ENCODE assay signal across 20 cellular contexts in the genomic region with DNA sequence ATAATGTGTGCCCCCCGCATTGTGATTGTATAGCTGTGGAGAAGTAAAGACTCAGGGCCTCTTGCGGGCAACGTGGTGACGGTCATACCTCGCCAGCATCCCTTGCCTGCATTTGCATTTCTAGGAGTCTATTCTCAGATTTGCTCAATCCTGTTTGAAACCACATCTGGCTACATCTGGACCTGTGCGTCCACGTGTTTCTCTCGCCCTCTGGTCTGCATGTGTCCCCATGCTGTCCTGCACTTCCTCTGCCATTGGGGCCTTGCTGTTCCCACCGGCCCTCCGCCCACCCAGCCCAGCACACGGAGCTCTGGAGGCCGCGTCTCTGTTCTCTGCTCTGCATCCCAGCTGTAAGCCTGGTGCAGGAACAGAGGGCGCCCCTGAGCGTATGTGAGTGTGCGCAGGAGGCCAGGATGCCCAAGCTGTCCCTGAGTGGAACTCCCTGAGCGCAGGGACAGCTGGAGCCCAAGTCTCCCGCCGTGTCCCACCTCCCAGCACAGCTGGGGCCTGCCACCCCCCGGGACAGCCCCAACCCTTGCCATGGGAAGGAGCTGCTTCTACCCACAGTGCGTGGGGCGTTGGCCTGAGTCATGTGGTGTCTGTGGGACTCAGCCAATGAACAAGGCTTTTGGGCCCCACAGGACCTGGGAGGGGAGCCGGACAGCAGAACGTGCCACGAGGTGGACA. TPM values are rescaled to one million over a fixed set of nuclear protein-coding genes. Genes with fewer than 3 reads are reported as not detected.
DNase-seq lines count a peak whose midpoint lies in the region; ATAC-seq, FAIRE-seq and TF ChIP-seq lines count a peak whose summit lies in the region.
"Had no signal": no experiment of that assay in that cellular context is flagged by ENCODE, and none has a peak within 500 bp of the region (broad histone marks: within the 10 kb centered on the region; RNA-seq: fewer than 3 reads in every experiment).

No MANE protein-coding gene starts in this region.

- WGBS in ectodermal cell, 2 experiments: 80 to 81% methylated on average over 25 of the region's 25 CpGs
- 69 to 72% (median 70%) methylated on average over 25 of the region's 25 CpGs for WGBS in ovary, 3 donors

- H3K4me3 ChIP-seq in ectodermal cell (ENCODE audit: insufficient read depth, low read depth, low read length): no peak overlapping the region
- H3K4me3 ChIP-seq in ovary: no peak overlapping the region
- H3K4me3 ChIP-seq: colonic mucosa, GM12878, prostate gland, testis had no signal

- H3K9me3 Mint-ChIP-seq in stimulated activated memory B cell treated with anti-CD40 and anti-IgM and Interleukin-4, amounts not matched to agents 10 μg/mL and 1 μg/mL and 100 μg/mL, for 72 hours: peaks cover 18% of the 10 kb centered on the region

- TF ChIP-seq CTCF in ovary (IDR thresholded peaks at IDR 0.05): no peak

- FAIRE-seq in H54 (lab: Jason Lieb, UNC): no peak
- FAIRE-seq: GM12878 had no signal

- H3K27me3 ChIP-seq in ectodermal cell (ENCODE audit: control insufficient read depth, insufficient read depth, low read length, poor library complexity, severe bottlenecking): no peaks in the 10 kb centered on the region
- H3K27me3 ChIP-seq in ovary: no peaks in the 10 kb centered on the region
- H3K27me3 ChIP-seq: colonic mucosa, testis had no signal

- intact Hi-C loops in ovary (cut with DNase I): no loop called here

- H3K4me3 Mint-ChIP-seq in stimulated activated memory B cell treated with anti-CD40 and anti-IgM and Interleukin-4, amounts not matched to agents 10 μg/mL and 1 μg/mL and 100 μg/mL, for 72 hours: no peak overlapping the region
- H3K4me3 Mint-ChIP-seq: memory B cell had no signal

- no peaks in the 10 kb centered on the region for H3K36me3 ChIP-seq in ectodermal cell (ENCODE audit: control insufficient read depth, insufficient read depth, low read length)
- no peaks in the 10 kb centered on the region for H3K36me3 ChIP-seq in ovary
- H3K36me3 ChIP-seq: colonic mucosa, prostate gland had no signal

- H3K27me3 Mint-ChIP-seq in stimulated activated memory B cell treated with anti-CD40 and anti-IgM and Interleukin-4, amounts not matched to agents 10 μg/mL and 1 μg/mL and 100 μg/mL, for 72 hours: peaks cover 82% of the 10 kb centered on the region

- H3K4me1 Mint-ChIP-seq in stimulated activated memory B cell treated with anti-CD40 and anti-IgM and Interleukin-4, amounts not matched to agents 10 μg/mL and 1 μg/mL and 100 μg/mL, for 72 hours: peaks cover 16% of the 10 kb centered on the region

- peak; percentile 20 for ATAC-seq in stimulated activated memory B cell treated with anti-CD40 and anti-IgM and Interleukin-4, amounts not matched to agents 10 μg/mL and 1 μg/mL and 100 μg/mL, for 72 hours
- ATAC-seq: GM12878 had no signal

- H3K27ac ChIP-seq in ectodermal cell (ENCODE audit: insufficient read depth, low read depth, low read length, poor library complexity, severe bottlenecking) (peak overlapping the region; percentile 85), ovary (no peak overlapping the region)
- H3K27ac ChIP-seq: C4-2B, colonic mucosa, prostate gland, testis had no signal

- DNase-seq in NCI-H524 treated with DMSO at 0.1 percent for 48 hours (lab: John Stamatoyannopoulos, UW): peak; percentile 53
- DNase-seq in mesenteric fat pad (ENCODE audit: low spot score): peak; percentile 67
- no peak for DNase-seq in ovary
- DNase-seq in NCI-H2081 (lab: John Stamatoyannopoulos, UW): no peak
- no peak for DNase-seq in H54 (ENCODE audit: insufficient read length, low spot score)
- DNase-seq: activated CD4-positive, alpha-beta T cell treated with anti-CD3 and anti-CD28 coated beads for 48 hours; amniotic stem cell; colonic mucosa; EL; NCI-H2171 treated with DMSO at 0.1 percent for 48 hours; testis had no signal

- TF ChIP-seq POLR2A in ovary (IDR thresholded peaks at IDR 0.05): no peak
- no peak for TF ChIP-seq POLR2A in H54 (IDR thresholded peaks at IDR 0.05; ENCODE audit: low read depth, low read length)

- H3K27ac Mint-ChIP-seq in stimulated activated memory B cell treated with anti-CD40 and anti-IgM and Interleukin-4, amounts not matched to agents 10 μg/mL and 1 μg/mL and 100 μg/mL, for 72 hours: no peak overlapping the region
- H3K27ac Mint-ChIP-seq: memory B cell had no signal

- TF ChIP-seq EP300 in ovary (IDR thresholded peaks at IDR 0.05): no peak

- H3K4me1 ChIP-seq in ectodermal cell (ENCODE audit: control insufficient read depth, insufficient read depth, low read length) (peaks cover 27% of the 10 kb centered on the region), ovary (ENCODE audit: insufficient read depth) (no peaks in the 10 kb centered on the region)
- H3K4me1 ChIP-seq: colonic mucosa, prostate gland, testis had no signal

- H3K36me3 Mint-ChIP-seq in stimulated activated memory B cell treated with anti-CD40 and anti-IgM and Interleukin-4, amounts not matched to agents 10 μg/mL and 1 μg/mL and 100 μg/mL, for 72 hours: peaks cover 12% of the 10 kb centered on the region

- no peaks in the 10 kb centered on the region for H3K9me3 ChIP-seq in ectodermal cell (ENCODE audit: control insufficient read depth, low read length)
- peaks cover 0 to 3% of the 10 kb centered on the region in 2 donors for H3K9me3 ChIP-seq in ovary
- H3K9me3 ChIP-seq: colonic mucosa, prostate gland, testis had no signal

RNA-seq across cellular contexts. Expression of a gene that starts 1.6 kb away (rescaled TPM):
- not detected for polyA plus RNA-seq in ectodermal cell (2013, experiment 1 of 4)
- polyA plus RNA-seq in ectodermal cell (2013, experiment 2 of 4): not detected
- not detected for polyA plus RNA-seq in ectodermal cell (2013, experiment 3 of 4)
- polyA plus RNA-seq in ectodermal cell (2013, experiment 4 of 4): not detected
- not detected for total RNA-seq in mesenteric fat pad
- total RNA-seq in ovary: not detected
- not detected for polyA plus RNA-seq in ovary
- total RNA-seq: colonic mucosa; fibroblast of lung; GM12878; HT1080; prostate gland; T-helper 2 cell treated with Interferon-gamma antibody and Interleukin-4, amounts not matched to agents 100 ng/mL and 5 ng/mL, for 36 hours; testis had no signal
- polyA plus RNA-seq: fibroblast of lung, GM12878 had no signal

RNA-seq across cellular contexts. Expression of a gene that starts 8.9 kb away (rescaled TPM):
- not detected for polyA plus RNA-seq in ectodermal cell (2013, experiment 1 of 4)
- not detected for polyA plus RNA-seq in ectodermal cell (2013, experiment 2 of 4)
- not detected for polyA plus RNA-seq in ectodermal cell (2013, experiment 3 of 4)
- not detected for polyA plus RNA-seq in ectodermal cell (2013, experiment 4 of 4)
- not detected for total RNA-seq in mesenteric fat pad
- total RNA-seq in ovary: not detected
- polyA plus RNA-seq in ovary: not detected
- total RNA-seq: colonic mucosa; fibroblast of lung; GM12878; HT1080; prostate gland; T-helper 2 cell treated with Interferon-gamma antibody and Interleukin-4, amounts not matched to agents 100 ng/mL and 5 ng/mL, for 36 hours; testis had no signal
- polyA plus RNA-seq: fibroblast of lung, GM12878 had no signal

RNA-seq across cellular contexts. Expression of a gene that starts 9.7 kb away (rescaled TPM):
- polyA plus RNA-seq in ectodermal cell (2013, experiment 1 of 4): not detected
- not detected for polyA plus RNA-seq in ectodermal cell (2013, experiment 2 of 4)
- polyA plus RNA-seq in ectodermal cell (2013, experiment 3 of 4): not detected
- polyA plus RNA-seq in ectodermal cell (2013, experiment 4 of 4): not detected
- total RNA-seq in mesenteric fat pad (not detected), ovary (not detected)
- polyA plus RNA-seq in ovary: not detected
- total RNA-seq: colonic mucosa; fibroblast of lung; GM12878; HT1080; prostate gland; T-helper 2 cell treated with Interferon-gamma antibody and Interleukin-4, amounts not matched to agents 100 ng/mL and 5 ng/mL, for 36 hours; testis had no signal
- polyA plus RNA-seq: fibroblast of lung, GM12878 had no signal

RNA-seq across cellular contexts. Expression of a gene that starts 23.9 kb away (rescaled TPM):
- polyA plus RNA-seq in ectodermal cell (2013, experiment 1 of 4): not detected
- polyA plus RNA-seq in ectodermal cell (2013, experiment 2 of 4): not detected
- not detected for polyA plus RNA-seq in ectodermal cell (2013, experiment 3 of 4)
- not detected for polyA plus RNA-seq in ectodermal cell (2013, experiment 4 of 4)
- total RNA-seq in mesenteric fat pad: not detected
- not detected for total RNA-seq in ovary
- not detected for polyA plus RNA-seq in ovary
- total RNA-seq: colonic mucosa; fibroblast of lung; GM12878; HT1080; prostate gland; T-helper 2 cell treated with Interferon-gamma antibody and Interleukin-4, amounts not matched to agents 100 ng/mL and 5 ng/mL, for 36 hours had no signal
- polyA plus RNA-seq: fibroblast of lung, GM12878 had no signal

RNA-seq across cellular contexts. Expression of a gene that starts 30.7 kb away (rescaled TPM):
- not detected for polyA plus RNA-seq in ectodermal cell (2013, experiment 1 of 4)
- polyA plus RNA-seq in ectodermal cell (2013, experiment 2 of 4): not detected
- not detected for polyA plus RNA-seq in ectodermal cell (2013, experiment 3 of 4)
- polyA plus RNA-seq in ectodermal cell (2013, experiment 4 of 4): not detected
- total RNA-seq in mesenteric fat pad: not detected
- total RNA-seq in ovary: not detected
- not detected for polyA plus RNA-seq in ovary
- total RNA-seq: colonic mucosa; fibroblast of lung; GM12878; HT1080; prostate gland; T-helper 2 cell treated with Interferon-gamma antibody and Interleukin-4, amounts not matched to agents 100 ng/mL and 5 ng/mL, for 36 hours; testis had no signal
- polyA plus RNA-seq: fibroblast of lung, GM12878 had no signal

Comparison
In these comparisons a context has a peak if more than half of its experiments do, and no peak if none do; other contexts are left out.
1. DNase-seq: peak in NCI-H524 treated with DMSO at 0.1 percent for 48 hours (single experiment) and mesenteric fat pad (single experiment); none in ovary (0 of 5), NCI-H2081 (0 of 2) and H54 (single experiment).